ENCODE assay signal across 24 cellular contexts in the genomic region with DNA sequence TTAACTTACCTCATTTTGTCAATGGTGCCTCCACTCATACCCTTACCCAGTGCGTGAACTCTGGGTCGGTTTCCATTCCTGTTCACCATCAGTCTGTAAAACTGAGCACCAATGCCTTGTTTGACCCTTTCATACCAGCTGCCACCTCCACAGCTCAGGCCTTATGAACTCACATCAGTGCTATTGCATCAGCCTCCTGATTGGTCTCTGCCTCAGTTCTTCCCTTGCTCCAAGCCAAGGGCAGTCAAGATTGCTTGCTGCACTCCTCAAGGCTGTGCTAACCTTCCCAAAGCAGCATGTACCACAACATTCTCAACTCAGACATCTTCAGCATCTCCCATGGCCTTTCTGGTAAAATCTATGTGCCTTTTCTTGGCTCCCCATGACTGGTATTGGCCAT. TPM values are rescaled to one million over a fixed set of nuclear protein-coding genes. Genes with fewer than 3 reads are reported as not detected.
A peak's percentile ranks its signal among the peaks of the same experiment; 100 is the strongest.
DNase-seq lines count a peak whose midpoint lies in the region; ATAC-seq, FAIRE-seq and TF ChIP-seq lines count a peak whose summit lies in the region.
"Had no signal": no experiment of that assay in that cellular context is flagged by ENCODE, and none has a peak within 500 bp of the region (broad histone marks: within the 10 kb centered on the region; RNA-seq: fewer than 3 reads in every experiment).

No MANE protein-coding gene starts in this region.

- CTCF ChIA-PET in CD4-positive, alpha-beta memory T cell (lab: Charles Lee; ENCODE audit: partially characterized antibody): interaction anchor here (1.2 to 2.4 kb wide), 2 partner anchors 25 to 99 kb away, joined by 4 to 11 read pairs; no protein-coding TSS in a partner anchor
- CTCF ChIA-PET in WTC11 (lab: Charles Lee): no interaction called here

- H3K36me3 Mint-ChIP-seq in CD4-positive, CD25-positive, alpha-beta regulatory T cell: peaks cover 59% of the 10 kb centered on the region
- peaks cover 52 to 71% of the 10 kb centered on the region in 2 donors for H3K36me3 Mint-ChIP-seq in CD4-positive, alpha-beta memory T cell
- no peaks in the 10 kb centered on the region for H3K36me3 Mint-ChIP-seq in WTC11
- H3K36me3 Mint-ChIP-seq: type B pancreatic cell had no signal

- H3K27ac ChIP-seq in CD4-positive, CD25-positive, alpha-beta regulatory T cell (ENCODE audit: insufficient read depth, low read length, poor library complexity, severe bottlenecking): peak overlapping the region; percentile 83
- peak overlapping the region; percentile 34 for H3K27ac ChIP-seq in CD4-positive, alpha-beta memory T cell (ENCODE audit: low read depth, low read length)
- H3K27ac ChIP-seq: gastrocnemius medialis, KMS-11 had no signal

- TF ChIP-seq CTCF in WTC11 (IDR thresholded peaks at IDR 0.05) (no peak), bronchial epithelial cell (IDR thresholded peaks at IDR 0.05; ENCODE audit: insufficient read depth, low read length, severe bottlenecking) (no peak)

- no peak for ATAC-seq in CD4-positive, CD25-positive, alpha-beta regulatory T cell (ENCODE audit: low read depth in 2 of 2)
- ATAC-seq in WTC11 (no peak), HG03159 (IDR thresholded peaks at IDR 0.05; ENCODE audit: unreplicated experiment) (no peak)
- ATAC-seq: esophagus mucosa, gastrocnemius medialis, mucosa of descending colon had no signal

- H3K27ac Mint-ChIP-seq in CD4-positive, CD25-positive, alpha-beta regulatory T cell: peak overlapping the region; percentile 81 to 96 (median 88)
- H3K27ac Mint-ChIP-seq in CD4-positive, alpha-beta memory T cell: peak overlapping the region; percentile 80 to 98 (median 95)
- no peak overlapping the region for H3K27ac Mint-ChIP-seq in WTC11
- H3K27ac Mint-ChIP-seq: type B pancreatic cell had no signal

- H3K36me3 ChIP-seq in CD4-positive, CD25-positive, alpha-beta regulatory T cell (ENCODE audit: control insufficient read depth, insufficient read depth, low read length): peaks cover 45% of the 10 kb centered on the region
- H3K36me3 ChIP-seq in CD4-positive, alpha-beta memory T cell (ENCODE audit: insufficient read depth, low read length): peaks cover 19% of the 10 kb centered on the region
- H3K36me3 ChIP-seq in bronchial epithelial cell (ENCODE audit: control insufficient read depth, insufficient read depth, low read length): no peaks in the 10 kb centered on the region
- H3K36me3 ChIP-seq: gastrocnemius medialis had no signal

- H3K27me3 ChIP-seq in CD4-positive, CD25-positive, alpha-beta regulatory T cell (ENCODE audit: control insufficient read depth, insufficient read depth, low read length): no peaks in the 10 kb centered on the region
- no peaks in the 10 kb centered on the region for H3K27me3 ChIP-seq in CD4-positive, alpha-beta memory T cell (ENCODE audit: insufficient read depth, low read length)
- no peaks in the 10 kb centered on the region for H3K27me3 ChIP-seq in bronchial epithelial cell (ENCODE audit: control insufficient read depth, insufficient read depth, low read length)
- H3K27me3 ChIP-seq: gastrocnemius medialis had no signal

- peaks cover 4% of the 10 kb centered on the region for H3K27me3 Mint-ChIP-seq in CD4-positive, CD25-positive, alpha-beta regulatory T cell
- no peaks in the 10 kb centered on the region for H3K27me3 Mint-ChIP-seq in CD4-positive, alpha-beta memory T cell
- no peaks in the 10 kb centered on the region for H3K27me3 Mint-ChIP-seq in WTC11 (ENCODE audit: low read depth)

- H3K4me1 Mint-ChIP-seq in CD4-positive, CD25-positive, alpha-beta regulatory T cell: peaks cover 50 to 98% (median 83%) of the 10 kb centered on the region in 4 donors
- H3K4me1 Mint-ChIP-seq in CD4-positive, alpha-beta memory T cell: peaks cover 78 to 99% (median 90%) of the 10 kb centered on the region in 4 donors
- H3K4me1 Mint-ChIP-seq in WTC11: peaks cover 16% of the 10 kb centered on the region

- POLR2A ChIA-PET in CD4-positive, alpha-beta memory T cell (lab: Charles Lee; ENCODE audit: partially characterized antibody): interaction anchor here (1.0 to 21.6 kb wide), 5 partner anchors 9 to 34 kb away, joined by 4 to 794 read pairs (median 46); partner anchors contain the start of gene CD28
- POLR2A ChIA-PET in WTC11 (lab: Charles Lee): interaction anchor here (0.6 kb wide), 1 partner anchor 118 kb away, joined by 8 read pairs; no protein-coding TSS in a partner anchor

- peak overlapping the region; percentile 68 to 95 (median 78) for H3K4me3 Mint-ChIP-seq in CD4-positive, CD25-positive, alpha-beta regulatory T cell
- H3K4me3 Mint-ChIP-seq in CD4-positive, alpha-beta memory T cell: peak overlapping the region; percentile 60 to 92 (median 76)
- H3K4me3 Mint-ChIP-seq in WTC11: no peak overlapping the region
- H3K4me3 Mint-ChIP-seq: type B pancreatic cell had no signal

- peaks cover 0 to 5% (median 0%) of the 10 kb centered on the region in 7 donors for H3K9me3 Mint-ChIP-seq in CD4-positive, CD25-positive, alpha-beta regulatory T cell
- H3K9me3 Mint-ChIP-seq in CD4-positive, alpha-beta memory T cell: peaks cover 0 to 3% (median 0%) of the 10 kb centered on the region in 8 donors
- peaks cover 10% of the 10 kb centered on the region for H3K9me3 Mint-ChIP-seq in WTC11
- H3K9me3 Mint-ChIP-seq: type B pancreatic cell had no signal

- DNase-seq in CD4-positive, CD25-positive, alpha-beta regulatory T cell: no peak
- no peak for DNase-seq in CD4-positive, alpha-beta memory T cell
- DNase-seq in WTC11 (ENCODE audit: low spot score) (no peak), bronchial epithelial cell (ENCODE audit: low read depth) (no peak), GM12891 (ENCODE audit: insufficient read length, low spot score) (no peak), NCI-H2081 treated with DMSO at 0.1 percent for 48 hours (lab: John Stamatoyannopoulos, UW) (no peak)
- DNase-seq: activated CD4-positive, alpha-beta T cell treated with anti-CD3 and anti-CD28 coated beads for 1 hour; Caco-2; central memory CD4-positive, alpha-beta T cell; gastrocnemius medialis; hypothalamus; mucosa of descending colon; NCI-H2081; NCI-H510A; NK-92 treated with Interleukin-12 subunit alpha and Interleukin-12 subunit beta, amount 100 ng/mL, for 24 hours; SK-N-SH; small intestine; stimulated activated CD4-positive, alpha-beta T cell treated with anti-CD3 and anti-CD28 coated beads, Interleukin-2, amount 100 ng/mL, for 48 hours had no signal

- H3K9me3 ChIP-seq in CD4-positive, CD25-positive, alpha-beta regulatory T cell (ENCODE audit: control insufficient read depth in 2 of 2, low read length in 2 of 2): no peaks in the 10 kb centered on the region
- no peaks in the 10 kb centered on the region for H3K9me3 ChIP-seq in CD4-positive, alpha-beta memory T cell (ENCODE audit: control insufficient read depth in 1 of 2, low read length in 2 of 2)
- H3K9me3 ChIP-seq: Caco-2, gastrocnemius medialis, mucosa of descending colon, SK-N-SH had no signal

- intact Hi-C loops in CD4-positive, alpha-beta memory T cell (cut with micrococcal nuclease): no loop called here

- peak overlapping the region; percentile 98 for H3K4me3 ChIP-seq in CD4-positive, CD25-positive, alpha-beta regulatory T cell (ENCODE audit: low read depth, low read length)
- H3K4me3 ChIP-seq in CD4-positive, alpha-beta memory T cell (ENCODE audit: low read length in 2 of 2): peak overlapping the region in 1 of 2 donors; percentile 39
- no peak overlapping the region for H3K4me3 ChIP-seq in bronchial epithelial cell (ENCODE audit: low read depth, low read length)
- H3K4me3 ChIP-seq: gastrocnemius medialis, mucosa of descending colon had no signal

- peak; percentile 73 for FAIRE-seq in bronchial epithelial cell (lab: Jason Lieb, UNC)
- no peak for FAIRE-seq in GM12891 (lab: Jason Lieb, UNC)
- FAIRE-seq: islet of Langerhans, small intestine had no signal

- peaks cover 98% of the 10 kb centered on the region for H3K4me1 ChIP-seq in CD4-positive, CD25-positive, alpha-beta regulatory T cell (ENCODE audit: control insufficient read depth, insufficient read depth, low read length, poor library complexity, severe bottlenecking)
- peaks cover 100% of the 10 kb centered on the region for H3K4me1 ChIP-seq in CD4-positive, alpha-beta memory T cell (ENCODE audit: insufficient read depth, low read length)
- H3K4me1 ChIP-seq: gastrocnemius medialis had no signal

- TF ChIP-seq POLR2A in GM12891 (IDR thresholded peaks at IDR 0.05; ENCODE audit: low read depth, low read length): no peak

TF ChIP-seq in WTC11, 78 proteins besides CTCF, POLR2A, EP300 and RAD21:
- TF ChIP-seq GABPB1 (CRISPR knock-in tag; IDR thresholded peaks at IDR 0.05) (peak; percentile 42; the same call in 1 of the 2 replicates), PREB (CRISPR knock-in tag; IDR thresholded peaks at IDR 0.05; ENCODE audit: borderline replicate concordance) (no peak)

TF ChIP-seq in GM12891, 5 proteins besides CTCF, POLR2A, EP300 and RAD21:
- TF ChIP-seq TAF1 (IDR thresholded peaks at IDR 0.05; ENCODE audit: low read depth, low read length) (no peak), PAX5 (IDR thresholded peaks at IDR 0.05; ENCODE audit: insufficient read depth, low read length, severe bottlenecking) (no peak), POLR2AphosphoS5 (IDR thresholded peaks at IDR 0.05; ENCODE audit: low read depth, low read length) (no peak), SPI1 (IDR thresholded peaks at IDR 0.05; ENCODE audit: low read depth, low read length) (no peak), POU2F2 (IDR thresholded peaks at IDR 0.05; ENCODE audit: low read depth, low read length) (no peak)

RNA-seq across cellular contexts. Expression of gene CD28, which starts 9.3 kb away (rescaled TPM):
- 235 TPM for total RNA-seq in CD4-positive, CD25-positive, alpha-beta regulatory T cell
- polyA plus RNA-seq in CD4-positive, CD25-positive, alpha-beta regulatory T cell: 100 to 1,000 TPM in 3 of 4 donors, 10 to 100 TPM in 1; 92.6 to 184 (median 130) TPM
- total RNA-seq in CD4-positive, alpha-beta memory T cell: 100 to 1,000 TPM; 203 to 222 TPM
- 100 to 1,000 TPM in 1 of 2 donors, 10 to 100 TPM in 1; 80.0 to 132 TPM for polyA plus RNA-seq in CD4-positive, alpha-beta memory T cell
- total RNA-seq in WTC11 (2021): 0.11 to 0.50 TPM (median 0.16 TPM) in 3 replicates
- not detected in 2 replicates for total RNA-seq in bronchial epithelial cell
- polyA plus RNA-seq in GM12891 (2012; ENCODE audit: low read depth, missing spikeins): 0.15 TPM
- total RNA-seq: H4 had no signal

Comparison
In these comparisons a context has a peak if more than half of its experiments do, and no peak if none do; other contexts are left out.
1. RNA of gene CD28, which starts 9.3 kb away (total RNA-seq): 235 TPM in CD4-positive, CD25-positive, alpha-beta regulatory T cell (single experiment) and 203 to 222 TPM in CD4-positive, alpha-beta memory T cell; 0.11 to 0.50 TPM in WTC11 and not detected in bronchial epithelial cell; every median in the first group is over 100 times any median in the second.